Comparison of ENCODE assay signal across 1 cellular context in genomic region chr12:95802482-95803264, GRCh38.
TF ChIP-seq lines count a peak whose summit lies in the region.

No MANE protein-coding gene starts in this region.

TF ChIP-seq in SK-N-SH treated with all-trans-retinoic acid at 6 μM for 48 hours, 23 proteins besides CTCF, POLR2A, EP300 and RAD21 (continued from another document):
- TF ChIP-seq POU6F1 (CRISPR knock-in tag; IDR thresholded peaks at IDR 0.05; ENCODE audit: borderline replicate concordance, low read depth) (no peak), OSR1 (CRISPR knock-in tag; IDR thresholded peaks at IDR 0.05) (no peak), ZNF8 (CRISPR knock-in tag; IDR thresholded peaks at IDR 0.05) (no peak), TCF4 (CRISPR knock-in tag; IDR thresholded peaks at IDR 0.05; ENCODE audit: borderline replicate concordance) (no peak), ZNF70 (CRISPR knock-in tag; IDR thresholded peaks at IDR 0.05) (no peak)
- TF ChIP-seq, protein P1, sequence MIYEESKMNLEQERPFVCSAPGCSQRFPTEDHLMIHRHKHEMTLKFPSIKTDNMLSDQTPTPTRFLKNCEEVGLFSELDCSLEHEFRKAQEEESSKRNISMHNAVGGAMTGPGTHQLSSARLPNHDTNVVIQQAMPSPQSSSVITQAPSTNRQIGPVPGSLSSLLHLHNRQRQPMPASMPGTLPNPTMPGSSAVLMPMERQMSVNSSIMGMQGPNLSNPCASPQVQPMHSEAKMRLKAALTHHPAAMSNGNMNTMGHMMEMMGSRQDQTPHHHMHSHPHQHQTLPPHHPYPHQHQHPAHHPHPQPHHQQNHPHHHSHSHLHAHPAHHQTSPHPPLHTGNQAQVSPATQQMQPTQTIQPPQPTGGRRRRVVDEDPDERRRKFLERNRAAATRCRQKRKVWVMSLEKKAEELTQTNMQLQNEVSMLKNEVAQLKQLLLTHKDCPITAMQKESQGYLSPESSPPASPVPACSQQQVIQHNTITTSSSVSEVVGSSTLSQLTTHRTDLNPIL (CRISPR knock-in tag; IDR thresholded peaks at IDR 0.05; ENCODE audit: low read depth), result no peak
